Comparison of ENCODE assay signal across 8 cellular contexts in genomic region chr13:42038661-42039456, GRCh38. TPM values are rescaled to one million over a fixed set of nuclear protein-coding genes. Genes with fewer than 3 reads are reported as not detected.
DNase-seq lines count a peak whose midpoint lies in the region; ATAC-seq and TF ChIP-seq lines count a peak whose summit lies in the region.

No MANE protein-coding gene starts in this region.

- H2AFZ ChIP-seq in OCI-LY1 (ENCODE audit: low read length) (no peak overlapping the region), osteoblast (ENCODE audit: low read length) (peak overlapping the region; percentile 38)

- H3K27ac Mint-ChIP-seq in CD8-positive, alpha-beta T cell: no peak overlapping the region
- no peak overlapping the region for H3K27ac Mint-ChIP-seq in endodermal cell

- H3K36me3 Mint-ChIP-seq in CD8-positive, alpha-beta T cell: peaks cover 5% of the 10 kb centered on the region
- H3K36me3 Mint-ChIP-seq in endodermal cell (ENCODE audit: low read depth): no peaks in the 10 kb centered on the region

- H3K36me3 ChIP-seq in CD8-positive, alpha-beta T cell (ENCODE audit: insufficient read depth, low read length): no peaks in the 10 kb centered on the region
- H3K36me3 ChIP-seq in OCI-LY1 (ENCODE audit: insufficient read depth, low read length) (no peaks in the 10 kb centered on the region; the same call in 1 of the 2 replicates), endodermal cell (ENCODE audit: control insufficient read depth, insufficient read depth, low read length) (no peaks in the 10 kb centered on the region), osteoblast (ENCODE audit: insufficient read depth, low read length) (no peaks in the 10 kb centered on the region)

- intact Hi-C loops in CD8-positive, alpha-beta T cell (cut with DNase I, micrococcal nuclease): no loop called here

- POLR2A ChIA-PET in CD8-positive, alpha-beta T cell (lab: Charles Lee): no interaction called here

- H3K27ac ChIP-seq in CD8-positive, alpha-beta T cell (ENCODE audit: low read depth, low read length): no peak overlapping the region
- H3K27ac ChIP-seq in OCI-LY1 (ENCODE audit: low read depth, low read length, poor library complexity, severe bottlenecking): no peak overlapping the region
- no peak overlapping the region for H3K27ac ChIP-seq in endodermal cell (ENCODE audit: low read depth, low read length)
- H3K27ac ChIP-seq in osteoblast (ENCODE audit: low read depth, low read length): no peak overlapping the region

- WGBS in endodermal cell (ENCODE audit: insufficient coverage in 1 of 2, insufficient read length in 1 of 2), 2 experiments: 94 to 95% methylated on average over 18 to 19 of the region's 19 CpGs

- H3K4me3 Mint-ChIP-seq in CD8-positive, alpha-beta T cell: peak overlapping the region; percentile 91
- peak overlapping the region; percentile 68 for H3K4me3 Mint-ChIP-seq in endodermal cell

- no peak for ATAC-seq in CD8-positive, alpha-beta T cell

- no peaks in the 10 kb centered on the region for H3K9me3 ChIP-seq in CD8-positive, alpha-beta T cell (ENCODE audit: low read length)
- H3K9me3 ChIP-seq in OCI-LY1 (ENCODE audit: low read length) (peaks cover 8% of the 10 kb centered on the region), endodermal cell (ENCODE audit: control insufficient read depth, low read length) (peaks cover 13% of the 10 kb centered on the region), osteoblast (ENCODE audit: low read depth, low read length) (no peaks in the 10 kb centered on the region)

- no peaks in the 10 kb centered on the region for H3K27me3 ChIP-seq in CD8-positive, alpha-beta T cell (ENCODE audit: insufficient read depth, low read length)
- no peaks in the 10 kb centered on the region for H3K27me3 ChIP-seq in OCI-LY1 (ENCODE audit: insufficient read depth, low read length)
- peaks cover 27% of the 10 kb centered on the region for H3K27me3 ChIP-seq in endodermal cell (ENCODE audit: control insufficient read depth, insufficient read depth, low read length, poor library complexity, severe bottlenecking)
- H3K27me3 ChIP-seq in osteoblast (ENCODE audit: insufficient read depth, low read length): no peaks in the 10 kb centered on the region

- CTCF ChIA-PET in CD8-positive, alpha-beta T cell (lab: Charles Lee): no interaction called here

- peaks cover 9% of the 10 kb centered on the region for H3K4me1 ChIP-seq in CD8-positive, alpha-beta T cell (ENCODE audit: insufficient read depth, low read length)
- H3K4me1 ChIP-seq in OCI-LY1 (ENCODE audit: insufficient read depth, low read length, severe bottlenecking) (peaks cover 23% of the 10 kb centered on the region), endodermal cell (ENCODE audit: control insufficient read depth, insufficient read depth, low read length) (no peaks in the 10 kb centered on the region), osteoblast (ENCODE audit: insufficient read depth, low read length) (peaks cover 17% of the 10 kb centered on the region)

- H4K20me1 ChIP-seq in OCI-LY1 (ENCODE audit: insufficient read depth, low read length) (no peaks in the 10 kb centered on the region), osteoblast (ENCODE audit: insufficient read depth, low read length) (peaks cover 9% of the 10 kb centered on the region)

- H3K4me2 ChIP-seq in OCI-LY1 (ENCODE audit: low read length): peak overlapping the region; percentile 79
- H3K4me2 ChIP-seq in osteoblast (ENCODE audit: insufficient read depth, low read length): peak overlapping the region; percentile 88

- no peak for TF ChIP-seq CTCF in CD8-positive, alpha-beta T cell (IDR thresholded peaks at IDR 0.05)
- TF ChIP-seq CTCF in OCI-LY1 (IDR thresholded peaks at IDR 0.05; ENCODE audit: low read length) (no peak), endodermal cell (conservative IDR thresholded peaks at IDR 0.05) (no peak), osteoblast (IDR thresholded peaks at IDR 0.05; ENCODE audit: extremely low read depth, low read depth, low read length) (no peak)

- H3K9ac ChIP-seq in OCI-LY1 (ENCODE audit: low read length): no peak overlapping the region; the same call in 1 of the 2 replicates
- no peak overlapping the region for H3K9ac ChIP-seq in endodermal cell (ENCODE audit: extremely low read depth, low read length, poor library complexity, severe bottlenecking)

- no peaks in the 10 kb centered on the region for H3K27me3 Mint-ChIP-seq in CD8-positive, alpha-beta T cell (ENCODE audit: low read depth)
- peaks cover 68% of the 10 kb centered on the region for H3K27me3 Mint-ChIP-seq in endodermal cell (ENCODE audit: insufficient read depth)

- no peak for DNase-seq in CD8-positive, alpha-beta T cell
- no peak for DNase-seq in endodermal cell
- DNase-seq in osteoblast (ENCODE audit: insufficient read length, low spot score, missing footprints): peak; percentile 59
- no peak for DNase-seq in OCI-M1 (lab: John Stamatoyannopoulos, UW)
- no peak for DNase-seq in cortex of kidney (lab: John Stamatoyannopoulos, UW)
- no peak for DNase-seq in SHP77 treated with DMSO at 0.1 percent for 48 hours (lab: John Stamatoyannopoulos, UW)
- no peak for DNase-seq in NCI-H510A treated with DMSO at 0.1 percent for 48 hours (lab: John Stamatoyannopoulos, UW)

- H3F3A ChIP-seq in OCI-LY1 (ENCODE audit: insufficient read depth, low read length): no peaks in the 10 kb centered on the region

- no peak overlapping the region for H3K4me3 ChIP-seq in CD8-positive, alpha-beta T cell (ENCODE audit: low read depth, low read length)
- peak overlapping the region; percentile 84 for H3K4me3 ChIP-seq in OCI-LY1 (ENCODE audit: low read depth, low read length, poor library complexity, severe bottlenecking)
- peak overlapping the region; percentile 89 for H3K4me3 ChIP-seq in endodermal cell (ENCODE audit: low read length)
- peak overlapping the region; percentile 85 for H3K4me3 ChIP-seq in osteoblast (ENCODE audit: insufficient read depth, low read length)

- H3K9me3 Mint-ChIP-seq in CD8-positive, alpha-beta T cell: no peaks in the 10 kb centered on the region
- H3K9me3 Mint-ChIP-seq in endodermal cell: peaks cover 14% of the 10 kb centered on the region

- peaks cover 16% of the 10 kb centered on the region for H3K4me1 Mint-ChIP-seq in CD8-positive, alpha-beta T cell (ENCODE audit: low read depth)
- H3K4me1 Mint-ChIP-seq in endodermal cell: peaks cover 7% of the 10 kb centered on the region

- H3K79me2 ChIP-seq in OCI-LY1 (ENCODE audit: insufficient read depth, low read length) (no peaks in the 10 kb centered on the region), osteoblast (ENCODE audit: insufficient read depth, low read length) (peaks cover 26% of the 10 kb centered on the region)

- H3K9me2 ChIP-seq in OCI-LY1 (ENCODE audit: low read depth, low read length): no peaks in the 10 kb centered on the region

RNA-seq across cellular contexts. Expression of gene DGKH, which starts 9.6 kb away (rescaled TPM):
- 1 to 10 TPM; 5.2 to 5.4 TPM for total RNA-seq in CD8-positive, alpha-beta T cell
- total RNA-seq in endodermal cell (10 to 100 TPM in 1 of 2 donors, 1 to 10 TPM in 1; 7.1 to 11.5 TPM), osteoblast (8.7 and 11.8 TPM in 2 replicates)
- polyA plus RNA-seq in endodermal cell (2013, experiment 1 of 2): 3.2 TPM
- 4.0 TPM for polyA plus RNA-seq in endodermal cell (2013, experiment 2 of 2)
